Comparison of ENCODE assay signal across 8 cellular contexts in genomic region chr9:131417264-131418142, GRCh38. TPM values are rescaled to one million over a fixed set of nuclear protein-coding genes. Genes with fewer than 3 reads are reported as not detected.
A peak's percentile ranks its signal among the peaks of the same experiment; 100 is the strongest.
DNase-seq lines count a peak whose midpoint lies in the region; ATAC-seq, FAIRE-seq and TF ChIP-seq lines count a peak whose summit lies in the region.

No MANE protein-coding gene starts in this region.

- DNase-seq in GM23248 (no peak), K562 (ENCODE audit: extremely low read depth in 1 of 4, low spot score in 3 of 4) (no peak), nephron progenitor cell (no peak), NCI-H2107 (lab: John Stamatoyannopoulos, UW) (no peak), posterior vena cava (ENCODE audit: low spot score) (no peak)

- H3K4me2 ChIP-seq in BLaER1 treated with 17β-estradiol and CSF1 and Interleukin-3, amounts not matched to agents 10 nM and 100 nM: peak overlapping the region; percentile 14 to 49 (median 41); a peak in 20 of 22 replicates
- H3K4me2 ChIP-seq in GM23248 (ENCODE audit: unreplicated experiment) (peak overlapping the region; percentile 39), K562 (ENCODE audit: insufficient read depth, low read length) (no peak overlapping the region)

- no peak for TF ChIP-seq POLR2A in K562 (conservative IDR thresholded peaks at IDR 0.05)

- peaks cover 8% of the 10 kb centered on the region for H3K9me1 ChIP-seq in K562 (ENCODE audit: control insufficient read depth, insufficient read depth, low read length)

- peaks cover 94 to 100% (median 100%) of the 10 kb centered on the region in 11 experiments for H4K20me1 ChIP-seq in BLaER1 treated with 17β-estradiol and CSF1 and Interleukin-3, amounts not matched to agents 10 nM and 100 nM
- H4K20me1 ChIP-seq in GM23248 (ENCODE audit: insufficient read depth): peaks cover 58% of the 10 kb centered on the region
- peaks cover 75% of the 10 kb centered on the region for H4K20me1 ChIP-seq in K562 (replicated peaks; ENCODE audit: control insufficient read depth, insufficient read depth, low read length)

- peaks cover 34% of the 10 kb centered on the region for H3K9me3 Mint-ChIP-seq in nephron progenitor cell

- intact Hi-C loops in K562 (cut with micrococcal nuclease): no loop called here
- intact Hi-C loops in posterior vena cava (cut with DNase I): no loop called here

- CTCF ChIA-PET in K562 (lab: Yijun Ruan, JAX; ENCODE audit: low intra/inter-chr PET ratio): no interaction called here

- TF ChIP-seq RAD21 in K562 (CRISPR knock-in tag; conservative IDR thresholded peaks at IDR 0.05 in 1 of 2, IDR thresholded peaks at IDR 0.05 in 1 of 2): no peak

- H3K9me2 ChIP-seq in GM23248 (ENCODE audit: insufficient read depth): no peaks in the 10 kb centered on the region

- peaks cover 64% of the 10 kb centered on the region for H3K4me1 Mint-ChIP-seq in nephron progenitor cell

- H3F3A ChIP-seq in GM23248 (ENCODE audit: insufficient read depth): peaks cover 28% of the 10 kb centered on the region

- H3K9ac ChIP-seq in BLaER1 treated with 17β-estradiol and CSF1 and Interleukin-3, amounts not matched to agents 10 nM and 100 nM: peak overlapping the region in 10 of 11 experiments; percentile 11 to 53 (median 32); a peak in 16 of 22 replicates
- H3K9ac ChIP-seq in GM23248: peak overlapping the region; percentile 44; the same call in 1 of the 2 replicates
- peak overlapping the region in 1 of 2 experiments; percentile 3; a peak in 1 of 4 replicates for H3K9ac ChIP-seq in K562 (ENCODE audit: insufficient read depth in 1 of 2, low read depth in 2 of 2, low read length in 2 of 2)

- peaks cover 75 to 83% (median 80%) of the 10 kb centered on the region in 10 experiments for H3K4me1 ChIP-seq in BLaER1 treated with 17β-estradiol and CSF1 and Interleukin-3, amounts not matched to agents 10 nM and 100 nM
- H3K4me1 ChIP-seq in GM23248 (ENCODE audit: insufficient read depth): peaks cover 39% of the 10 kb centered on the region
- peaks cover 26% of the 10 kb centered on the region in 2 experiments; a peak in 4 of 5 replicates for H3K4me1 ChIP-seq in K562 (replicated peaks in 1 of 2; ENCODE audit: control insufficient read depth in 2 of 2, insufficient read depth in 2 of 2, low read length in 2 of 2)

- peak overlapping the region; percentile 96 for H3K27ac Mint-ChIP-seq in nephron progenitor cell

- peaks cover 8% of the 10 kb centered on the region for H3K27me3 Mint-ChIP-seq in nephron progenitor cell (ENCODE audit: low read depth, poor library complexity)

- H2AFZ ChIP-seq in GM23248: no peak overlapping the region
- H2AFZ ChIP-seq in K562 (ENCODE audit: low read depth, low read length): no peak overlapping the region

- H3K4me3 ChIP-seq in BLaER1 treated with 17β-estradiol and CSF1 and Interleukin-3, amounts not matched to agents 10 nM and 100 nM: no peak overlapping the region
- H3K4me3 ChIP-seq in GM23248 (no peak overlapping the region), K562 (no peak overlapping the region)

- no TSS peak for BruUV-seq in K562 (replicated peaks; lab: Mats Ljungman, UMichigan)

- no peak for TF ChIP-seq CTCF in K562 (IDR thresholded peaks at IDR 0.05 in 2 of 3, conservative IDR thresholded peaks at IDR 0.05 in 1 of 3; ENCODE audit: insufficient read depth in 2 of 3, low read depth in 1 of 3, low read length in 3 of 3)
- no peak for TF ChIP-seq CTCF in nephron progenitor cell (IDR thresholded peaks at IDR 0.05)

- H3K36me3 Mint-ChIP-seq in nephron progenitor cell (ENCODE audit: low read depth): peaks cover 49% of the 10 kb centered on the region

- ATAC-seq in K562: no peak; the same call in 2 of the 3 replicates
- ATAC-seq in HG02840 (IDR thresholded peaks at IDR 0.05; ENCODE audit: low FRiP score, unreplicated experiment): no peak
- ATAC-seq in GM21381 (IDR thresholded peaks at IDR 0.05; ENCODE audit: unreplicated experiment): no peak

- no peak for TF ChIP-seq EP300 in K562 (IDR thresholded peaks at IDR 0.05; ENCODE audit: low read length)

- WGBS in GM23248 (ENCODE audit: low coverage in 1 of 2, low lambda C conversion rate in 2 of 2, missing lambda C conversion rate in 2 of 2), 2 experiments: 36 to 41% methylated on average over 13 of the region's 13 CpGs
- 71% methylated on average over 13 of the region's 13 CpGs for WGBS in K562 (ENCODE audit: insufficient coverage, low coverage, missing lambda C conversion rate)

- H3K36me3 ChIP-seq in BLaER1 treated with 17β-estradiol and CSF1 and Interleukin-3, amounts not matched to agents 10 nM and 100 nM: peaks cover 14 to 100% (median 90%) of the 10 kb centered on the region in 11 experiments
- no peaks in the 10 kb centered on the region for H3K36me3 ChIP-seq in GM23248 (ENCODE audit: low read depth)
- peaks cover 64% of the 10 kb centered on the region for H3K36me3 ChIP-seq in K562 (ENCODE audit: control insufficient read depth, insufficient read depth, low read length)

- H3K27me3 ChIP-seq in BLaER1 treated with 17β-estradiol and CSF1 and Interleukin-3, amounts not matched to agents 10 nM and 100 nM: no peaks in the 10 kb centered on the region
- H3K27me3 ChIP-seq in GM23248 (replicated peaks; ENCODE audit: insufficient read depth) (no peaks in the 10 kb centered on the region), K562 (ENCODE audit: control insufficient read depth in 2 of 2, insufficient read depth in 2 of 2, low read length in 2 of 2) (no peaks in the 10 kb centered on the region)

- in situ Hi-C loops in GM23248 (cut with MboI) (no loop called here), K562 (cut with MboI) (no loop called here)

- H3K9me3 ChIP-seq in BLaER1 treated with 17β-estradiol and CSF1 and Interleukin-3, amounts not matched to agents 10 nM and 100 nM (replicated peaks in 1 of 11): peaks cover 15 to 31% (median 23%) of the 10 kb centered on the region in 11 experiments; a peak in 21 of 22 replicates
- no peaks in the 10 kb centered on the region for H3K9me3 ChIP-seq in GM23248 (ENCODE audit: low read depth)
- H3K9me3 ChIP-seq in K562 (replicated peaks; ENCODE audit: control insufficient read depth, insufficient read depth, low read depth, low read length): no peaks in the 10 kb centered on the region

- no peak for FAIRE-seq in K562 (lab: Jason Lieb, UNC)

- POLR2A ChIA-PET in K562 (lab: Yijun Ruan, JAX): interaction anchor here (0.6 to 5.5 kb wide), 5 partner anchors 9 to 81 kb away, joined by 3 to 43 read pairs (median 3); no protein-coding TSS in a partner anchor

- H3K79me2 ChIP-seq in GM23248 (ENCODE audit: insufficient read depth) (peaks cover 100% of the 10 kb centered on the region), K562 (ENCODE audit: control insufficient read depth, insufficient read depth, low read length) (peaks cover 100% of the 10 kb centered on the region)

- H3K27ac ChIP-seq in BLaER1 treated with 17β-estradiol and CSF1 and Interleukin-3, amounts not matched to agents 10 nM and 100 nM: peak overlapping the region in 10 of 11 experiments; percentile 5 to 68 (median 36); a peak in 15 of 22 replicates
- peak overlapping the region; percentile 45; the same call in 1 of the 2 replicates for H3K27ac ChIP-seq in GM23248
- H3K27ac ChIP-seq in K562 (ENCODE audit: extremely low read depth, low read depth, low read length): 0 out of 3 replicates have a peak overlapping the region, but pooled peaks have one; percentile 7

- H3K4me3 Mint-ChIP-seq in nephron progenitor cell: peak overlapping the region; percentile 39

TF ChIP-seq in K562, 482 proteins besides CTCF, POLR2A, EP300 and RAD21:
- no peak for TF ChIP-seq KAT2B (IDR thresholded peaks at IDR 0.05; ENCODE audit: low read depth, low read length)

RNA-seq across cellular contexts. Expression of gene PRRC2B, which starts 23.6 kb away (rescaled TPM):
- total RNA-seq in GM23248 (2014; rRNA removed; shearing (Covaris generic)): 53.7 and 68.3 TPM in 2 replicates
- polyA plus RNA-seq in GM23248 (2016; fragmentation: Nextera tagmentation; extraction: Ambion mirVana) (25.2 and 30.9 TPM in 2 replicates), K562 (2011; rRNA removed) (20.1 and 25.4 TPM in 2 replicates), K562 (2014; fragmentation: Illumina TruSeq; extraction: Trizol) (51.4 and 64.0 TPM in 2 replicates), K562 (2014; fragmentation: Nextera tagmentation; extraction: Ambion mirVana) (under 1 TPM; 0.34 to 0.77 TPM), K562 (2014; rRNA removed) (33.7 and 37.5 TPM in 2 replicates)
- 283 and 387 TPM in 2 replicates for total RNA-seq in K562 (2011; cell fraction: chromatin; rRNA removed; ENCODE audit: low replicate concordance)
- 121 and 133 TPM in 2 replicates for total RNA-seq in K562 (2011; cell fraction: nucleolus; rRNA removed)
- 150 and 188 TPM in 2 replicates for total RNA-seq in K562 (2011; cell fraction: nucleoplasm; rRNA removed)
- total RNA-seq in K562 (2014; rRNA removed) (30.9 and 31.7 TPM in 2 replicates), K562 (2014; rRNA removed; fragmentation: Illumina TruSeq; extraction: Trizol) (31.7 and 32.1 TPM in 2 replicates), K562 (2015; rRNA removed; fragmentation: Illumina TruSeq; extraction: Trizol) (24.6 and 24.7 TPM in 2 replicates), K562 (2021) (125 and 126 TPM in 2 replicates), posterior vena cava (100 to 1,000 TPM; 148 to 151 TPM)
- 16.5 and 20.1 TPM in 2 replicates for polyA plus RNA-seq in K562 (2011; cell fraction: cytosol; rRNA removed)
- 66.4 and 83.2 TPM in 2 replicates for polyA plus RNA-seq in K562 (2011; cell fraction: nucleus; rRNA removed)
- polyA plus RNA-seq in K562 (2012): 56.0 and 68.0 TPM in 2 replicates
- polyA minus RNA-seq in K562 (2011; rRNA and poly(A)+ RNA removed): 49.8 and 53.3 TPM in 2 replicates
- polyA minus RNA-seq in K562 (2011; cell fraction: cytosol; rRNA and poly(A)+ RNA removed): 36.5 and 47.7 TPM in 2 replicates
- polyA minus RNA-seq in K562 (2011; cell fraction: nucleus; rRNA and poly(A)+ RNA removed): 26.8 and 39.9 TPM in 2 replicates
